In genomic region chr17:7841622-7842379, GRCh38 we compare ENCODE assay signal across 8 cellular contexts. TPM values are rescaled to one million over a fixed set of nuclear protein-coding genes. Genes with fewer than 3 reads are reported as not detected.
A peak's percentile ranks its signal among the peaks of the same experiment; 100 is the strongest.
DNase-seq lines count a peak whose midpoint lies in the region; ATAC-seq and TF ChIP-seq lines count a peak whose summit lies in the region.

No MANE protein-coding gene starts in this region.

- intact Hi-C loops in stomach (cut with DNase I; ENCODE audit: low total_unique reads) = no loop called here

- H3K36me3 ChIP-seq in neural cell (ENCODE audit: insufficient read depth, low read length) (no peaks in the 10 kb centered on the region), stomach (peaks cover 12 to 29% (median 26%) of the 10 kb centered on the region in 4 donors)

- TF ChIP-seq EP300 in neural cell (conservative IDR thresholded peaks at IDR 0.05; ENCODE audit: poor library complexity, severe bottlenecking) = no peak
- no peak for TF ChIP-seq EP300 in stomach (IDR thresholded peaks at IDR 0.05)

- DNase-seq in C1 segment of cervical spinal cord (lab: John Stamatoyannopoulos, UW) (peak; percentile 67 to 97 (median 90)), Kasumi-1 (lab: John Stamatoyannopoulos, UW) (peak; percentile 44 to 48), RPMI7951 (ENCODE audit: low read depth) (peak; percentile 88), fibroblast of the conjunctiva (ENCODE audit: low read depth) (peak; percentile 78), stomach (peak; percentile 91)
- peak; percentile 84 for DNase-seq in activated effector memory CD4-positive, alpha-beta T cell treated with Interleukin-2 at 50 U/mL for 16 hours

- H3K9me3 ChIP-seq in neural cell (ENCODE audit: low read length) (no peaks in the 10 kb centered on the region), stomach (no peaks in the 10 kb centered on the region)

- H3K4me1 ChIP-seq in stomach = peaks cover 49 to 78% (median 73%) of the 10 kb centered on the region in 4 donors

- peak overlapping the region; percentile 92 for H3K9ac ChIP-seq in neural cell (ENCODE audit: low read length)

- peaks cover 47% of the 10 kb centered on the region for H4K20me1 ChIP-seq in neural cell (ENCODE audit: insufficient read depth)

- H3F3A ChIP-seq in neural cell (ENCODE audit: insufficient read depth, low read length, poor library complexity, severe bottlenecking) = peaks cover 7% of the 10 kb centered on the region

- TF ChIP-seq RAD21 in neural cell (conservative IDR thresholded peaks at IDR 0.05) = no peak

- H3K27me3 ChIP-seq in neural cell (ENCODE audit: insufficient read depth, low read depth, low read length) (no peaks in the 10 kb centered on the region), stomach (no peaks in the 10 kb centered on the region)

- TF ChIP-seq POLR2A in stomach (IDR thresholded peaks at IDR 0.05) = no peak

- peak overlapping the region; percentile 99 for H3K4me2 ChIP-seq in neural cell (ENCODE audit: low read length)

- H3K79me2 ChIP-seq in neural cell (replicated peaks; ENCODE audit: insufficient read depth, low read length) = peaks cover 82% of the 10 kb centered on the region

- H2AFZ ChIP-seq in neural cell (ENCODE audit: low read depth, low read length) = no peak overlapping the region

- ATAC-seq in GM19438 (IDR thresholded peaks at IDR 0.05; ENCODE audit: low read depth, unreplicated experiment) = peak; percentile 23

- peak overlapping the region; percentile 94 for H3K27ac ChIP-seq in neural cell (ENCODE audit: low read length)
- H3K27ac ChIP-seq in stomach = peak overlapping the region; percentile 96 to 100 (median 99)

- WGBS in stomach, 5 donors = 0 to 1% (median 0%) methylated on average over 16 to 69 of the region's 69 CpGs

- H3K4me3 ChIP-seq in neural cell (ENCODE audit: low read length) (peak overlapping the region; percentile 99), stomach (peak overlapping the region; percentile 66 to 78 (median 72))

- TF ChIP-seq CTCF in neural cell (IDR thresholded peaks at IDR 0.05; ENCODE audit: poor library complexity, severe bottlenecking) = no peak
- TF ChIP-seq CTCF in stomach (IDR thresholded peaks at IDR 0.05) = peak in 1 of 7 experiments; percentile 21

- H3K9me2 ChIP-seq in neural cell (ENCODE audit: insufficient read depth, low read length) = no peaks in the 10 kb centered on the region

TF ChIP-seq in neural cell, 6 proteins besides CTCF, POLR2A, EP300 and RAD21:
- TF ChIP-seq POLR2AphosphoS5 (IDR thresholded peaks at IDR 0.05) (peak; percentile 59), EZH2 (IDR thresholded peaks at IDR 0.05; ENCODE audit: borderline replicate concordance, insufficient read depth, low read length, poor library complexity, severe bottlenecking) (no peak), SMC3 (conservative IDR thresholded peaks at IDR 0.05; ENCODE audit: poor library complexity) (no peak), MXI1 (conservative IDR thresholded peaks at IDR 0.05; ENCODE audit: poor library complexity, severe bottlenecking) (peak; percentile 28), TAF1 (IDR thresholded peaks at IDR 0.05; ENCODE audit: low read depth) (peak; percentile 11), REST (IDR thresholded peaks at IDR 0.05; ENCODE audit: borderline replicate concordance) (peak; percentile 1)

RNA-seq across cellular contexts. Expression of gene KDM6B, which starts 7.8 kb away (rescaled TPM):
- 0.20 and 0.48 TPM in 2 replicates for total RNA-seq in RPMI7951 (2014; rRNA removed; shearing (Covaris generic))
- polyA plus RNA-seq in neural cell = 2.5 and 4.4 TPM in 2 replicates
- polyA minus RNA-seq in neural cell = 20.0 and 20.7 TPM in 2 replicates
- total RNA-seq in stomach = 10 to 100 TPM in 4 of 5 donors, 1 to 10 TPM in 1; 7.5 to 27.2 (median 12.9) TPM
- 1 to 10 TPM; 4.6 to 9.6 (median 6.0) TPM for polyA plus RNA-seq in stomach

RNA-seq across cellular contexts. Expression of gene TMEM88, which starts 13.1 kb away (rescaled TPM):
- total RNA-seq in RPMI7951 (2014; rRNA removed; shearing (Covaris generic)) = not detected in 2 replicates
- 4.2 and 6.7 TPM in 2 replicates for polyA plus RNA-seq in neural cell
- polyA minus RNA-seq in neural cell = 1.4 and 1.5 TPM in 2 replicates
- 1 to 10 TPM in 3 of 5 donors, not detected in 2; 1.8 to 3.8 (median 3.5) TPM for total RNA-seq in stomach
- polyA plus RNA-seq in stomach = 10 to 100 TPM; 17.0 to 36.0 (median 17.4) TPM

RNA-seq across cellular contexts. Expression of gene NAA38, which starts 15.6 kb away (rescaled TPM):
- 94.4 and 110 TPM in 2 replicates for total RNA-seq in RPMI7951 (2014; rRNA removed; shearing (Covaris generic))
- 99.5 and 110 TPM in 2 replicates for polyA plus RNA-seq in neural cell
- 27.0 and 30.9 TPM in 2 replicates for polyA minus RNA-seq in neural cell
- total RNA-seq in stomach = 100 to 1,000 TPM in 2 of 5 donors, 10 to 100 TPM in 3; 42.0 to 281 (median 94.5) TPM
- polyA plus RNA-seq in stomach = 100 to 1,000 TPM; 131 to 153 (median 151) TPM

RNA-seq across cellular contexts. Expression of gene CYB5D1, which starts 16.0 kb away (rescaled TPM):
- 5.7 and 6.1 TPM in 2 replicates for total RNA-seq in RPMI7951 (2014; rRNA removed; shearing (Covaris generic))
- polyA plus RNA-seq in neural cell = 21.1 and 30.4 TPM in 2 replicates
- polyA minus RNA-seq in neural cell = 25.8 and 27.8 TPM in 2 replicates
- total RNA-seq in stomach = 10 to 100 TPM in 1 of 5 donors, 1 to 10 TPM in 3, not detected in 1; 1.8 to 12.0 (median 3.3) TPM
- polyA plus RNA-seq in stomach = 1 to 10 TPM; 4.9 to 9.0 (median 5.3) TPM

RNA-seq across cellular contexts. Expression of gene CHD3, which starts 46.8 kb away (rescaled TPM):
- total RNA-seq in RPMI7951 (2014; rRNA removed; shearing (Covaris generic)) = 20.3 and 30.8 TPM in 2 replicates
- polyA plus RNA-seq in neural cell = 115 and 159 TPM in 2 replicates
- 296 and 321 TPM in 2 replicates for polyA minus RNA-seq in neural cell
- total RNA-seq in stomach = 100 to 1,000 TPM in 1 of 5 donors, 10 to 100 TPM in 4; 43.0 to 190 (median 60.7) TPM
- polyA plus RNA-seq in stomach = 10 to 100 TPM; 51.9 to 97.3 (median 69.1) TPM

Comparison
In these comparisons a context has a peak if more than half of its experiments do, and no peak if none do; other contexts are left out.
1. Peak in every context shown above with its lines: DNase-seq, ATAC-seq, H3K4me3 ChIP-seq and H3K27ac ChIP-seq.